33 cellular contexts compared by ENCODE assay signal in the genomic region with DNA sequence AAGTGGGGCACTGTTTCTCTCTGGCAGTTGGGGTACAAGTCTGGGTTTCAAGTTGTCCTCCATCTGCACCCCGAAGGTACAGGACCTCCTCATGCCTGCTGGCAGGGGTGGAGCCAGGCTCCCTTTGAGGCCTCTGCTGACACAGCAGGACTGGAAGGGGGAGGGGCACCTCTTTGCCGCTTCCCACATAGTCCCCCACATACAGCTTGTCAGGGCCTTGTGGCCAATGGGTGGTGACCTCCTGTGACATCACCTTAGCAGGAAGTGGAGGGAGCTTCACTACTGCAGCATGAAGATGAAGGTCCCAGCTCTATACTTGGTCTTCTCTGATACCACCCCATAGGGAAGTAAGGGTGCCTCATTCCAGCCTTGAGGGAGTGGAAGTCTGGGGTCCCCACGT.
"Had no signal": no experiment of that assay in that cellular context is flagged by ENCODE, and none has a peak within 500 bp of the region (broad histone marks: within the 10 kb centered on the region; RNA-seq: fewer than 3 reads in every experiment).

No MANE protein-coding gene starts in this region.

- H3K36me3 ChIP-seq: brain microvascular endothelial cell, gastrocnemius medialis, pancreas, prostate gland, sigmoid colon, transverse colon, vagina, WERI-Rb-1 had no signal

- H3K27ac ChIP-seq: brain microvascular endothelial cell, coronary artery, dorsolateral prefrontal cortex, gastrocnemius medialis, pancreas, prostate gland, sigmoid colon, testis, transverse colon, vagina, WERI-Rb-1 had no signal

- DNase-seq: activated CD4-positive, alpha-beta memory T cell treated with anti-CD3 and anti-CD28 coated beads for 36 hours; activated CD4-positive, alpha-beta T cell treated with anti-CD3 and anti-CD28 coated beads, Interleukin-2, amount 10 ng/mL, durations not matched to agents 24 days and 14 days; activated CD4-positive, CD25-positive, alpha-beta regulatory T cell treated with anti-CD3 and anti-CD28 coated beads, Interleukin-2, amount 50 U/mL, for 72 hours; activated gamma-delta T cell treated with Interleukin-2 at 50 U/mL for 16 hours; activated naive CD4-positive, alpha-beta T cell treated with anti-CD3 and anti-CD28 coated beads, Interleukin-2, amount 50 U/mL, for 16 hours; activated T-cell treated with anti-CD3 and anti-CD28 coated beads, Interleukin-2, amount 50 U/mL, for 4 hours; amniotic stem cell; brain microvascular endothelial cell; dorsolateral prefrontal cortex; effector memory CD4-positive, alpha-beta T cell; gastrocnemius medialis; glutamatergic neuron; immature natural killer cell; kidney; left colon; midbrain; naive thymus-derived CD4-positive, alpha-beta T cell; nucleus accumbens; retina; sigmoid colon; small intestine; stimulated activated CD4-positive, alpha-beta T cell treated with anti-CD3 and anti-CD28 coated beads, Interleukin-4, amount 100 ng/mL, for 4 hours; stimulated activated CD8-positive, alpha-beta memory T cell treated with anti-CD3 and anti-CD28 coated beads, Interleukin-4, amount 100 ng/mL, for 48 hours; stimulated activated naive CD4-positive, alpha-beta T cell treated with Interleukin-2 at 50 U/mL for 16 hours; testis; transverse colon; WERI-Rb-1 had no signal

- H3K4me1 ChIP-seq: gastrocnemius medialis, pancreas, prostate gland, sigmoid colon, testis, transverse colon, vagina had no signal

- H3K27me3 ChIP-seq: brain microvascular endothelial cell, gastrocnemius medialis, pancreas, sigmoid colon, testis, transverse colon, vagina had no signal

- H3K9me3 ChIP-seq: gastrocnemius medialis, pancreas, prostate gland, sigmoid colon, testis, transverse colon, vagina had no signal

- H3K4me3 ChIP-seq: coronary artery, dorsolateral prefrontal cortex, gastrocnemius medialis, pancreas, prostate gland, sigmoid colon, testis, transverse colon, vagina had no signal

- FAIRE-seq: astrocyte, kidney, pancreas, small intestine had no signal

- ATAC-seq: activated T-cell treated with anti-CD3 and anti-CD28 coated beads, Interleukin-2, amount 50 U/mL, for 4 hours; activated T-helper 17 cell treated with anti-CD3 and anti-CD28 coated beads, Interleukin-2, amount 50 U/mL, for 72 hours; gastrocnemius medialis; left colon; naive thymus-derived CD4-positive, alpha-beta T cell; pancreas had no signal
